In genomic region chr4:112895785-112896184, GRCh38 we compare ENCODE assay signal across 8 cellular contexts.
DNase-seq lines count a peak whose midpoint lies in the region; ATAC-seq and TF ChIP-seq lines count a peak whose summit lies in the region.

No MANE protein-coding gene starts in this region.

- H3K36me3 ChIP-seq in NT2/D1 (ENCODE audit: insufficient read depth, insufficient read length, low read length), result no peaks in the 10 kb centered on the region
- no peaks in the 10 kb centered on the region for H3K36me3 ChIP-seq in hepatocyte (replicated peaks; ENCODE audit: insufficient read depth, low read depth)
- H3K36me3 ChIP-seq in thoracic aorta, result no peaks in the 10 kb centered on the region

- peak overlapping the region; percentile 66 for H3K4me2 ChIP-seq in hepatocyte

- H3K4me3 ChIP-seq in NT2/D1 (ENCODE audit: insufficient read length, low read depth), result no peak overlapping the region
- no peak overlapping the region for H3K4me3 ChIP-seq in hepatocyte
- peak overlapping the region; percentile 9 for H3K4me3 ChIP-seq in thoracic aorta

- H3K27ac ChIP-seq in hepatocyte, result peak overlapping the region; percentile 61
- H3K27ac ChIP-seq in thoracic aorta, result peak overlapping the region in 1 of 2 donors; percentile 25

- ATAC-seq in thoracic aorta (ENCODE audit: insufficient number of reproducible peaks, low FRiP score, low read depth), result no peak

- no peaks in the 10 kb centered on the region for H3K9me3 Mint-ChIP-seq in activated CD4-positive, alpha-beta T cell treated with anti-CD3 and anti-CD28 coated beads, Interleukin-2, amount 10 ng/mL, durations not matched to agents 24 days and 14 days
- no peaks in the 10 kb centered on the region for H3K9me3 Mint-ChIP-seq in progenitor cell of endocrine pancreas (ENCODE audit: low read depth)

- DNase-seq in activated CD4-positive, alpha-beta T cell treated with anti-CD3 and anti-CD28 coated beads for 48 hours, result peak; percentile 11
- no peak for DNase-seq in activated CD4-positive, alpha-beta T cell treated with anti-CD3 and anti-CD28 coated beads, Interleukin-2, amount 10 ng/mL, durations not matched to agents 24 days and 14 days
- peak; percentile 54 for DNase-seq in NT2/D1 (ENCODE audit: low read depth, low spot score)
- DNase-seq in hepatocyte (ENCODE audit: low spot score), result no peak
- no peak for DNase-seq in thoracic aorta (ENCODE audit: low spot score)
- DNase-seq in activated effector memory CD4-positive, alpha-beta T cell treated with anti-CD3 and anti-CD28 coated beads, Interleukin-2, amount 50 U/mL, for 16 hours, result no peak
- no peak for DNase-seq in progenitor cell of endocrine pancreas (ENCODE audit: low spot score, unreplicated experiment)
- DNase-seq in activated T-cell treated with anti-CD3 and anti-CD28 coated beads, Interleukin-2, amount 50 U/mL, for 48 hours, result no peak

- peak overlapping the region; percentile 41 for H2AFZ ChIP-seq in hepatocyte

- H3K9me3 ChIP-seq in NT2/D1 (ENCODE audit: insufficient read depth, low read length) (peaks cover 4% of the 10 kb centered on the region), hepatocyte (ENCODE audit: low read depth) (no peaks in the 10 kb centered on the region), thoracic aorta (no peaks in the 10 kb centered on the region)

- H3K4me1 Mint-ChIP-seq in activated CD4-positive, alpha-beta T cell treated with anti-CD3 and anti-CD28 coated beads, Interleukin-2, amount 10 ng/mL, durations not matched to agents 24 days and 14 days, result no peaks in the 10 kb centered on the region
- H3K4me1 Mint-ChIP-seq in progenitor cell of endocrine pancreas (ENCODE audit: low read depth), result no peaks in the 10 kb centered on the region

- peaks cover 27% of the 10 kb centered on the region for H3K27me3 Mint-ChIP-seq in activated CD4-positive, alpha-beta T cell treated with anti-CD3 and anti-CD28 coated beads, Interleukin-2, amount 10 ng/mL, durations not matched to agents 24 days and 14 days
- no peaks in the 10 kb centered on the region for H3K27me3 Mint-ChIP-seq in progenitor cell of endocrine pancreas

- H3K27ac Mint-ChIP-seq in activated CD4-positive, alpha-beta T cell treated with anti-CD3 and anti-CD28 coated beads, Interleukin-2, amount 10 ng/mL, durations not matched to agents 24 days and 14 days, result no peak overlapping the region
- no peak overlapping the region for H3K27ac Mint-ChIP-seq in progenitor cell of endocrine pancreas

- no peak overlapping the region for H3K4me3 Mint-ChIP-seq in activated CD4-positive, alpha-beta T cell treated with anti-CD3 and anti-CD28 coated beads, Interleukin-2, amount 10 ng/mL, durations not matched to agents 24 days and 14 days
- no peak overlapping the region for H3K4me3 Mint-ChIP-seq in progenitor cell of endocrine pancreas (ENCODE audit: low read depth)

- H3K36me3 Mint-ChIP-seq in activated CD4-positive, alpha-beta T cell treated with anti-CD3 and anti-CD28 coated beads, Interleukin-2, amount 10 ng/mL, durations not matched to agents 24 days and 14 days (ENCODE audit: low read depth), result no peaks in the 10 kb centered on the region
- H3K36me3 Mint-ChIP-seq in progenitor cell of endocrine pancreas (ENCODE audit: insufficient read depth), result no peaks in the 10 kb centered on the region

- no peaks in the 10 kb centered on the region for H4K20me1 ChIP-seq in hepatocyte (ENCODE audit: insufficient read depth, poor library complexity, severe bottlenecking)

- intact Hi-C loops in activated CD4-positive, alpha-beta T cell treated with anti-CD3 and anti-CD28 coated beads, Interleukin-2, amount 10 ng/mL, durations not matched to agents 24 days and 14 days (cut with micrococcal nuclease), result no loop called here

- H3K4me1 ChIP-seq in NT2/D1 (ENCODE audit: insufficient read depth, insufficient read length) (no peaks in the 10 kb centered on the region), hepatocyte (ENCODE audit: insufficient read depth) (peaks cover 12% of the 10 kb centered on the region), thoracic aorta (ENCODE audit: control insufficient read depth in 1 of 2, low read depth in 2 of 2) (peaks cover 0 to 17% of the 10 kb centered on the region in 2 donors)

- H3K79me2 ChIP-seq in hepatocyte, result no peaks in the 10 kb centered on the region

- TF ChIP-seq CTCF in hepatocyte (IDR thresholded peaks at IDR 0.05; ENCODE audit: poor library complexity) (no peak), thoracic aorta (IDR thresholded peaks at IDR 0.05) (no peak), progenitor cell of endocrine pancreas (IDR thresholded peaks at IDR 0.05; ENCODE audit: unreplicated experiment) (no peak)

- WGBS in hepatocyte (ENCODE audit: low lambda C conversion rate, missing lambda C conversion rate), result 90% methylated on average over 3 of the region's 3 CpGs

- no peak overlapping the region for H3K9ac ChIP-seq in NT2/D1 (ENCODE audit: insufficient read length, low read depth)

- H3K27me3 ChIP-seq in NT2/D1 (ENCODE audit: insufficient read depth, insufficient read length), result no peaks in the 10 kb centered on the region
- no peaks in the 10 kb centered on the region for H3K27me3 ChIP-seq in hepatocyte
- H3K27me3 ChIP-seq in thoracic aorta (replicated peaks; ENCODE audit: insufficient read depth), result no peaks in the 10 kb centered on the region

- H3K9me2 ChIP-seq in hepatocyte (replicated peaks; ENCODE audit: insufficient read depth), result no peaks in the 10 kb centered on the region

Comparison
In these comparisons a context has a peak if more than half of its experiments do, and no peak if none do; other contexts are left out.
1. DNase-seq: peak in activated CD4-positive, alpha-beta T cell treated with anti-CD3 and anti-CD28 coated beads for 48 hours (single experiment) and NT2/D1 (single experiment); none in activated CD4-positive, alpha-beta T cell treated with anti-CD3 and anti-CD28 coated beads, Interleukin-2, amount 10 ng/mL, durations not matched to agents 24 days and 14 days (single experiment), hepatocyte (single experiment), thoracic aorta (single experiment), activated effector memory CD4-positive, alpha-beta T cell treated with anti-CD3 and anti-CD28 coated beads, Interleukin-2, amount 50 U/mL, for 16 hours (single experiment), progenitor cell of endocrine pancreas (single experiment) and activated T-cell treated with anti-CD3 and anti-CD28 coated beads, Interleukin-2, amount 50 U/mL, for 48 hours (0 of 2).